ENCODE assay signal across 23 cellular contexts in genomic region chr2:202116686-202117085, GRCh38. TPM values are rescaled to one million over a fixed set of nuclear protein-coding genes. Genes with fewer than 3 reads are reported as not detected.
DNase-seq lines count a peak whose midpoint lies in the region; ATAC-seq, FAIRE-seq and TF ChIP-seq lines count a peak whose summit lies in the region.
"Had no signal": no experiment of that assay in that cellular context is flagged by ENCODE, and none has a peak within 500 bp of the region (broad histone marks: within the 10 kb centered on the region; RNA-seq: fewer than 3 reads in every experiment).

No MANE protein-coding gene starts in this region.

- no peak overlapping the region for H3K27ac Mint-ChIP-seq in effector memory CD8-positive, alpha-beta T cell
- H3K27ac Mint-ChIP-seq: CD8-positive, alpha-beta memory T cell; H9 had no signal

- H3K27ac ChIP-seq in mesenchymal stem cell (ENCODE audit: low read length, poor library complexity, severe bottlenecking) (no peak overlapping the region), vagina (peak overlapping the region; percentile 36)
- H3K27ac ChIP-seq: HL-60 had no signal

- intact Hi-C loops in vagina (cut with DNase I) = no loop called here

- H4K8ac ChIP-seq in mesenchymal stem cell (ENCODE audit: low read length) = peak overlapping the region; percentile 7

- WGBS in mesenchymal stem cell = 71% methylated on average over 1 of the region's 1 CpG

- H3K79me1 ChIP-seq in mesenchymal stem cell (replicated peaks; ENCODE audit: low read length, poor library complexity, severe bottlenecking) = no peaks in the 10 kb centered on the region

- no peak for TF ChIP-seq CTCF in vagina (IDR thresholded peaks at IDR 0.05)

- peak overlapping the region; percentile 13 to 45 for H3K18ac ChIP-seq in mesenchymal stem cell (ENCODE audit: low read depth in 1 of 2, low read length in 2 of 2)

- H4K91ac ChIP-seq in mesenchymal stem cell (ENCODE audit: low read length) = peak overlapping the region; percentile 70

- H3K9ac ChIP-seq in mesenchymal stem cell (ENCODE audit: low read length) = no peak overlapping the region

- TF ChIP-seq POLR2A in vagina (IDR thresholded peaks at IDR 0.05) (no peak), H54 (IDR thresholded peaks at IDR 0.05; ENCODE audit: low read depth, low read length) (no peak)

- no peak for ATAC-seq in effector memory CD8-positive, alpha-beta T cell (replicated peaks)
- ATAC-seq: Panc1 had no signal

- no peak overlapping the region for H3K4me3 Mint-ChIP-seq in effector memory CD8-positive, alpha-beta T cell
- H3K4me3 Mint-ChIP-seq: CD8-positive, alpha-beta memory T cell; H9 had no signal

- H3K4ac ChIP-seq in mesenchymal stem cell (ENCODE audit: low read depth in 1 of 2, low read length in 2 of 2) = peak overlapping the region in 1 of 2 experiments; percentile 35

- H3K9me3 ChIP-seq in mesenchymal stem cell (ENCODE audit: control insufficient read depth, low read length) (peaks cover 14% of the 10 kb centered on the region), vagina (no peaks in the 10 kb centered on the region)

- H3K36me3 ChIP-seq in mesenchymal stem cell (ENCODE audit: control insufficient read depth in 1 of 2, insufficient read depth in 2 of 2, low read depth in 1 of 2, low read length in 2 of 2) (no peaks in the 10 kb centered on the region), vagina (no peaks in the 10 kb centered on the region)

- peak overlapping the region; percentile 83 for H2AK5ac ChIP-seq in mesenchymal stem cell (ENCODE audit: low read length, severe bottlenecking)

- peaks cover 0 to 3% of the 10 kb centered on the region in 2 experiments for H3K27me3 ChIP-seq in mesenchymal stem cell (ENCODE audit: control insufficient read depth in 1 of 2, insufficient read depth in 1 of 2, low read length in 2 of 2)
- no peaks in the 10 kb centered on the region for H3K27me3 ChIP-seq in vagina

- no peak overlapping the region for H2BK120ac ChIP-seq in mesenchymal stem cell (ENCODE audit: low read depth, low read length)

- H3K27me3 Mint-ChIP-seq in effector memory CD8-positive, alpha-beta T cell = peaks cover 51 to 60% of the 10 kb centered on the region in 2 donors

- H3K4me1 ChIP-seq in mesenchymal stem cell (ENCODE audit: control insufficient read depth, insufficient read depth, low read depth, low read length) = no peaks in the 10 kb centered on the region
- peaks cover 5% of the 10 kb centered on the region for H3K4me1 ChIP-seq in vagina

- H3K4me2 ChIP-seq in mesenchymal stem cell (ENCODE audit: low read length, poor library complexity, severe bottlenecking) = no peak overlapping the region

- no peak overlapping the region for H2BK5ac ChIP-seq in mesenchymal stem cell (ENCODE audit: low read depth, low read length, poor library complexity, severe bottlenecking)

- no peaks in the 10 kb centered on the region for H3K4me1 Mint-ChIP-seq in effector memory CD8-positive, alpha-beta T cell (ENCODE audit: low read depth in 2 of 2)
- H3K4me1 Mint-ChIP-seq: CD8-positive, alpha-beta memory T cell had no signal

- DNase-seq in ELR (ENCODE audit: low read depth) = peak; percentile 46
- peak; percentile 58 for DNase-seq in MV-4-11 (lab: John Stamatoyannopoulos, UW)
- DNase-seq in mesenchymal stem cell = no peak
- DNase-seq in vagina (ENCODE audit: extremely low spot score in 2 of 2) = no peak
- DNase-seq in H54 (ENCODE audit: insufficient read length, low spot score) = no peak
- no peak for DNase-seq in kidney glomerular epithelial cell (lab: John Stamatoyannopoulos, UW)
- DNase-seq in effector memory CD8-positive, alpha-beta T cell = no peak
- DNase-seq in activated CD8-positive, alpha-beta memory T cell treated with anti-CD3 and anti-CD28 coated beads, Interleukin-2, amount 50 U/mL, for 48 hours = no peak
- DNase-seq: ACHN; C1 segment of cervical spinal cord; CD8-positive, alpha-beta memory T cell; DMS53; H9; KG1; NCI-H1694; NCI-H2081; NCI-H2171; NCI-H345; NCI-H524; NCI-H774 had no signal

- no peaks in the 10 kb centered on the region for H3K9me3 Mint-ChIP-seq in effector memory CD8-positive, alpha-beta T cell
- H3K9me3 Mint-ChIP-seq: CD8-positive, alpha-beta memory T cell had no signal

- no peaks in the 10 kb centered on the region for H3K36me3 Mint-ChIP-seq in effector memory CD8-positive, alpha-beta T cell (ENCODE audit: insufficient read depth)
- H3K36me3 Mint-ChIP-seq: CD8-positive, alpha-beta memory T cell had no signal

- H3K23ac ChIP-seq in mesenchymal stem cell (ENCODE audit: low read length in 2 of 2) = no peak overlapping the region

- no peak for FAIRE-seq in H54 (lab: Jason Lieb, UNC)
- FAIRE-seq: D721Med had no signal

- H2AFZ ChIP-seq in mesenchymal stem cell (ENCODE audit: low read depth, low read length) = no peak overlapping the region

- H2BK15ac ChIP-seq in mesenchymal stem cell (ENCODE audit: low read depth, poor library complexity, severe bottlenecking) = no peak overlapping the region

- no peak overlapping the region for H3K14ac ChIP-seq in mesenchymal stem cell (ENCODE audit: low read length in 2 of 2)

- no peak overlapping the region for H3K4me3 ChIP-seq in mesenchymal stem cell (ENCODE audit: insufficient read depth in 1 of 2, low read depth in 1 of 2, low read length in 2 of 2)
- no peak overlapping the region for H3K4me3 ChIP-seq in vagina

- peak overlapping the region in 1 of 2 experiments; percentile 47 for H2BK12ac ChIP-seq in mesenchymal stem cell (ENCODE audit: low read length in 2 of 2)

RNA-seq across cellular contexts. Expression of gene KIAA2012, which starts 43.6 kb away (rescaled TPM):
- 0.07 TPM for polyA plus RNA-seq in mesenchymal stem cell (2013, experiment 1 of 2)
- 0.04 TPM for polyA plus RNA-seq in mesenchymal stem cell (2013, experiment 2 of 2)
- total RNA-seq in vagina = not detected
- total RNA-seq: CD8-positive, alpha-beta memory T cell; H9 had no signal
- polyA plus RNA-seq: CD8-positive, alpha-beta memory T cell had no signal

Comparison
In these comparisons a context has a peak if more than half of its experiments do, and no peak if none do; other contexts are left out.
1. DNase-seq: peak in ELR (single experiment) and MV-4-11 (single experiment); none in mesenchymal stem cell (single experiment), vagina (0 of 2), H54 (single experiment), kidney glomerular epithelial cell (single experiment), effector memory CD8-positive, alpha-beta T cell (0 of 3) and activated CD8-positive, alpha-beta memory T cell treated with anti-CD3 and anti-CD28 coated beads, Interleukin-2, amount 50 U/mL, for 48 hours (single experiment).